ENCODE assay signal across 1 cellular context in genomic region chr17:39662551-39663339, GRCh38.
TF ChIP-seq lines count a peak whose summit lies in the region.

No MANE protein-coding gene starts in this region.

TF ChIP-seq in HepG2, 621 proteins besides CTCF, POLR2A, EP300 and RAD21 (continued from another document):
- TF ChIP-seq ZBTB39 (CRISPR knock-in tag; IDR thresholded peaks at IDR 0.05): no peak
TF ChIP-seq in HepG2: peak in this region for 8.
